In genomic region chr16:85673529-85674417, GRCh38 we compare ENCODE assay signal across 1 cellular context.
TF ChIP-seq lines count a peak whose summit lies in the region.

No MANE protein-coding gene starts in this region.

TF ChIP-seq in IMR-90, 13 proteins besides CTCF, POLR2A, EP300 and RAD21 (continued from another document):
- TF ChIP-seq RFX5 (IDR thresholded peaks at IDR 0.05; ENCODE audit: low read depth, low read length) = no peak
- no peak for TF ChIP-seq MAFK (IDR thresholded peaks at IDR 0.05; ENCODE audit: low read depth, low read length)
- no peak for TF ChIP-seq SMC3 (IDR thresholded peaks at IDR 0.05; ENCODE audit: low read depth, low read length)
- no peak for TF ChIP-seq CEBPB (IDR thresholded peaks at IDR 0.05; ENCODE audit: low read depth, low read length)
- TF ChIP-seq MAZ (IDR thresholded peaks at IDR 0.05; ENCODE audit: borderline replicate concordance, low read depth, low read length) = no peak
- TF ChIP-seq NFE2L2 (IDR thresholded peaks at IDR 0.05; ENCODE audit: low read depth, low read length) = no peak
- TF ChIP-seq BHLHE40 (IDR thresholded peaks at IDR 0.05; ENCODE audit: low read depth, low read length) = no peak; the same call in 1 of the 2 replicates
- TF ChIP-seq FOS (IDR thresholded peaks at IDR 0.05; ENCODE audit: low read depth, low read length) = no peak
- no peak for TF ChIP-seq USF2 (IDR thresholded peaks at IDR 0.05; ENCODE audit: low read depth, low read length)
TF ChIP-seq in IMR-90: peak in this region for 0.
